ENCODE assay signal across 8 cellular contexts in the genomic region with DNA sequence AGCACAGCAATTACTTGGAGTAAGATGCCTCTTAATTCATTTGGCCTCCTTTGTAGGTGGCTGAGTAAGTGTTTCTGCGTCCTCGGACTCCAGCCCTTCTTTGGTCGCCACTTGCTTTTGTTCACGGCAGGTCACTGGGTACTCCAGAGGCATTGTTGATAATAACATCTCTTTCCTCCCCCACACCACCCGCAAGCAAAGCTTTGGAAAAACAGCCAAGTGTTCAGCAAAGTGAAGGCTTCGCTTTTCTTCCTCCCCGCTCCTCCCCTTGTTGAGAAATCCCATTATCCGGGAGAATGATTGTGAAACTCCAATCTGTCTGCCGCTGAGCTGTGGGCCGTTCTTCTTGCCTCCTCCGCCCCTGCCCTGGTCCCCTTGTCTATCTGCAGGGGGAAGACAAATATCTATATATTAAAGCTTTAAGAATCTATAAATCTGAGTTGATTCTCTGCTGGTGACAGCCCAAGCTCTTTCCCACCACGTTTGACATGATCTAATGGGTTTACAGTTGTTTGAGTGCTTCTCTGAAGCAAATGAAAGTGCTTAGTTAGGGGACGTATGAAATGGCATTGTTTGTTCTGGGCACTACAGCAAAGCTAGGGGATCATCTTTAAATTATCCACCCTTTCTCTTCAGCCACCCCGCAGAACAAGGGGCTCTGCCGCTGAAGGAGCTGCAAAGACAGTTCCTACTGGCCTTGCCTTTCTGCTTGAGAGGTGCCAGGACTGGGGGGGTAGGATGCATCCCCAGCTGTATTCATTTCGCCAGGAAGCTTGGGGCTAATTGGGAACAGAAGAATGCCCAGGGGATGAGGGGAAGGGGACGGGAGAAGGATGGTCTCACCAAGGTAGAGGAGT.
DNase-seq lines count a peak whose midpoint lies in the region; ATAC-seq and TF ChIP-seq lines count a peak whose summit lies in the region.

No MANE protein-coding gene starts in this region.

- H3K27me3 ChIP-seq in right atrium auricular region = no peaks in the 10 kb centered on the region

- no peak for TF ChIP-seq CTCF in right atrium auricular region (IDR thresholded peaks at IDR 0.05)

- H3K27ac ChIP-seq in right atrium auricular region = peak overlapping the region; percentile 67 to 69

- peaks cover 0 to 32% of the 10 kb centered on the region in 2 donors for H3K4me1 ChIP-seq in right atrium auricular region

- H3K36me3 Mint-ChIP-seq in stimulated activated effector memory CD8-positive, alpha-beta T cell treated with anti-CD3 and anti-CD28 coated beads, Interleukin-12 subunit alpha, Interleukin-12 subunit beta, amount 100 ng/mL, for 72 hours = no peaks in the 10 kb centered on the region
- peaks cover 1% of the 10 kb centered on the region for H3K36me3 Mint-ChIP-seq in activated CD8-positive, alpha-beta T cell treated with anti-CD3 and anti-CD28 coated beads, Interleukin-2, amount 10 ng/mL, durations not matched to agents 7 days and 5 days (ENCODE audit: low read depth)
- H3K36me3 Mint-ChIP-seq in activated naive CD8-positive, alpha-beta T cell treated with anti-CD3 and anti-CD28 coated beads for 36 hours = peaks cover 2% of the 10 kb centered on the region

- DNase-seq in DMS153 treated with DMSO at 0.1 percent for 48 hours (lab: John Stamatoyannopoulos, UW; ENCODE audit: unreplicated experiment) = peak; percentile 62
- DNase-seq in DMS153 (lab: John Stamatoyannopoulos, UW) = no peak
- DNase-seq in right atrium auricular region (ENCODE audit: low spot score) = peak; percentile 80
- DNase-seq in stimulated activated effector memory CD8-positive, alpha-beta T cell treated with anti-CD3 and anti-CD28 coated beads, Interleukin-12 subunit alpha, Interleukin-12 subunit beta, amount 100 ng/mL, for 72 hours (ENCODE audit: low spot score in 2 of 2) = no peak
- DNase-seq in activated CD8-positive, alpha-beta T cell treated with anti-CD3 and anti-CD28 coated beads, Interleukin-2, amount 10 ng/mL, durations not matched to agents 7 days and 5 days = no peak
- no peak for DNase-seq in activated naive CD8-positive, alpha-beta T cell treated with anti-CD3 and anti-CD28 coated beads for 36 hours
- DNase-seq in NK-92 (lab: John Stamatoyannopoulos, UW; ENCODE audit: unreplicated experiment) = no peak

- H3K9me3 Mint-ChIP-seq in stimulated activated effector memory CD8-positive, alpha-beta T cell treated with anti-CD3 and anti-CD28 coated beads, Interleukin-12 subunit alpha, Interleukin-12 subunit beta, amount 100 ng/mL, for 72 hours = no peaks in the 10 kb centered on the region
- no peaks in the 10 kb centered on the region for H3K9me3 Mint-ChIP-seq in activated CD8-positive, alpha-beta T cell treated with anti-CD3 and anti-CD28 coated beads, Interleukin-2, amount 10 ng/mL, durations not matched to agents 7 days and 5 days (ENCODE audit: insufficient read depth)
- H3K9me3 Mint-ChIP-seq in activated naive CD8-positive, alpha-beta T cell treated with anti-CD3 and anti-CD28 coated beads for 36 hours = no peaks in the 10 kb centered on the region

- no peak overlapping the region for H3K4me3 Mint-ChIP-seq in stimulated activated effector memory CD8-positive, alpha-beta T cell treated with anti-CD3 and anti-CD28 coated beads, Interleukin-12 subunit alpha, Interleukin-12 subunit beta, amount 100 ng/mL, for 72 hours
- H3K4me3 Mint-ChIP-seq in activated CD8-positive, alpha-beta T cell treated with anti-CD3 and anti-CD28 coated beads, Interleukin-2, amount 10 ng/mL, durations not matched to agents 7 days and 5 days = no peak overlapping the region
- no peak overlapping the region for H3K4me3 Mint-ChIP-seq in activated naive CD8-positive, alpha-beta T cell treated with anti-CD3 and anti-CD28 coated beads for 36 hours

- peaks cover 17% of the 10 kb centered on the region for H3K4me1 Mint-ChIP-seq in stimulated activated effector memory CD8-positive, alpha-beta T cell treated with anti-CD3 and anti-CD28 coated beads, Interleukin-12 subunit alpha, Interleukin-12 subunit beta, amount 100 ng/mL, for 72 hours
- peaks cover 2% of the 10 kb centered on the region for H3K4me1 Mint-ChIP-seq in activated CD8-positive, alpha-beta T cell treated with anti-CD3 and anti-CD28 coated beads, Interleukin-2, amount 10 ng/mL, durations not matched to agents 7 days and 5 days (ENCODE audit: low read depth)
- H3K4me1 Mint-ChIP-seq in activated naive CD8-positive, alpha-beta T cell treated with anti-CD3 and anti-CD28 coated beads for 36 hours = peaks cover 12% of the 10 kb centered on the region

- no peaks in the 10 kb centered on the region for H3K27me3 Mint-ChIP-seq in activated CD8-positive, alpha-beta T cell treated with anti-CD3 and anti-CD28 coated beads, Interleukin-2, amount 10 ng/mL, durations not matched to agents 7 days and 5 days (ENCODE audit: low read depth)
- no peaks in the 10 kb centered on the region for H3K27me3 Mint-ChIP-seq in activated naive CD8-positive, alpha-beta T cell treated with anti-CD3 and anti-CD28 coated beads for 36 hours

- H3K36me3 ChIP-seq in right atrium auricular region = no peaks in the 10 kb centered on the region

- peak overlapping the region; percentile 92 for H3K27ac Mint-ChIP-seq in stimulated activated effector memory CD8-positive, alpha-beta T cell treated with anti-CD3 and anti-CD28 coated beads, Interleukin-12 subunit alpha, Interleukin-12 subunit beta, amount 100 ng/mL, for 72 hours
- no peak overlapping the region for H3K27ac Mint-ChIP-seq in activated CD8-positive, alpha-beta T cell treated with anti-CD3 and anti-CD28 coated beads, Interleukin-2, amount 10 ng/mL, durations not matched to agents 7 days and 5 days
- H3K27ac Mint-ChIP-seq in activated naive CD8-positive, alpha-beta T cell treated with anti-CD3 and anti-CD28 coated beads for 36 hours = no peak overlapping the region

- peak; percentile 45 for ATAC-seq in SK-N-SH treated with all-trans-retinoic acid at 6 μM for 48 hours
- no peak for ATAC-seq in stimulated activated effector memory CD8-positive, alpha-beta T cell treated with anti-CD3 and anti-CD28 coated beads, Interleukin-12 subunit alpha, Interleukin-12 subunit beta, amount 100 ng/mL, for 72 hours
- no peak for ATAC-seq in activated CD8-positive, alpha-beta T cell treated with anti-CD3 and anti-CD28 coated beads, Interleukin-2, amount 10 ng/mL, durations not matched to agents 7 days and 5 days

- CTCF ChIA-PET in activated CD8-positive, alpha-beta T cell treated with anti-CD3 and anti-CD28 coated beads, Interleukin-2, amount 10 ng/mL, durations not matched to agents 7 days and 5 days (lab: Charles Lee) = interaction anchor here (0.7 to 3.2 kb wide), 2 partner anchors 20 to 23 kb away, joined by 3 to 10 read pairs; no protein-coding TSS in a partner anchor

- peak overlapping the region in 1 of 2 donors; percentile 28 for H3K4me3 ChIP-seq in right atrium auricular region

- H3K9me3 ChIP-seq in right atrium auricular region = no peaks in the 10 kb centered on the region

- POLR2A ChIA-PET in activated CD8-positive, alpha-beta T cell treated with anti-CD3 and anti-CD28 coated beads, Interleukin-2, amount 10 ng/mL, durations not matched to agents 7 days and 5 days (lab: Charles Lee) = no interaction called here

TF ChIP-seq in SK-N-SH treated with all-trans-retinoic acid at 6 μM for 48 hours, 23 proteins besides CTCF, POLR2A, EP300 and RAD21:
- no peak for TF ChIP-seq ISL1 (CRISPR knock-in tag; IDR thresholded peaks at IDR 0.05)
- 0 out of 2 replicates have a peak, but pooled peaks have one; percentile 26 for TF ChIP-seq ZNF70 (CRISPR knock-in tag; IDR thresholded peaks at IDR 0.05)

Comparison
In these comparisons a context has a peak if more than half of its experiments do, and no peak if none do; other contexts are left out.
1. DNase-seq: peak in DMS153 treated with DMSO at 0.1 percent for 48 hours (single experiment) and right atrium auricular region (single experiment); none in DMS153 (single experiment), stimulated activated effector memory CD8-positive, alpha-beta T cell treated with anti-CD3 and anti-CD28 coated beads, Interleukin-12 subunit alpha, Interleukin-12 subunit beta, amount 100 ng/mL, for 72 hours (0 of 2), activated CD8-positive, alpha-beta T cell treated with anti-CD3 and anti-CD28 coated beads, Interleukin-2, amount 10 ng/mL, durations not matched to agents 7 days and 5 days (single experiment), activated naive CD8-positive, alpha-beta T cell treated with anti-CD3 and anti-CD28 coated beads for 36 hours (single experiment) and NK-92 (single experiment).